ENCODE assay signal across 1 cellular context in the genomic region with DNA sequence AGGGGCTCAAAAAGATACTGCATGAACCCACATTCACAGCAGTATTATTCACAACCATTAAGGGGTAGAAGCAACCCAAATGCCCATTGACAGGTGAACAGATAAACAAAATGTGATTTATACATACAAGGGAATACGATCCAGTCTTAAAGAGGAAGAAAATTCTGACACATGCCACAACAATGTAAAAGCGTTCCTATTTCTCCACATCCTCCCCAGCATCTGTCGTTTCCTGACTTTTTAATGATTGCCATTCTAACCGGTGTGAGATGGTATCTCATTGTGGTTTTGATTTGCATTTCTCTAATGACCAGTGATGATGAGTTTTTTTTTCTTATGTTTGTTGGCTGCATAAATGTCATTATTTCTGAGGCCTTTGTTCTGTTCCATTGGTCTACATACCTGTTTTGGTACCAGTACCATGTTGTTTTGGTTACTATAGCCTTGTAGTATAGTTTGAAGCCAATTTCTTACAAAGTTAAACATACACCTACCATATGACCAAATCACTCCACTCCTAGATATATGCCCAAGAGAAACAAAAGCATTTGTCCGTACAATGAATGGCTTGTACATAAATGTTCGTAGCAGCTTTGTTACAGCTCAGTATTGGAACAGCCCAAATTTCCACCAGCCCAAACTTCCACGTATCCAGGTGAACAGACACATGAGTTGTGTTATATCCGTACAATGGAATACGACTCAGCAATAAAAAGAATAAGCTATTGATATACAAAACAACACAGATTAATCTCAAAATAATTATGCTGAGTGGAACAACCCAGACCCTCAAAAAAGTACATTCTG.
A peak's percentile ranks its signal among the peaks of the same experiment; 100 is the strongest.
TF ChIP-seq lines count a peak whose summit lies in the region.

No MANE protein-coding gene starts in this region.

TF ChIP-seq in IMR-90, 13 proteins besides CTCF, POLR2A, EP300 and RAD21:
- 0 out of 2 replicates have a peak, but pooled peaks have one; percentile 15 for TF ChIP-seq MAFK (IDR thresholded peaks at IDR 0.05; ENCODE audit: low read depth, low read length)
- no peak for TF ChIP-seq BHLHE40 (IDR thresholded peaks at IDR 0.05; ENCODE audit: low read depth, low read length)
